ENCODE assay signal across 11 cellular contexts in the genomic region with DNA sequence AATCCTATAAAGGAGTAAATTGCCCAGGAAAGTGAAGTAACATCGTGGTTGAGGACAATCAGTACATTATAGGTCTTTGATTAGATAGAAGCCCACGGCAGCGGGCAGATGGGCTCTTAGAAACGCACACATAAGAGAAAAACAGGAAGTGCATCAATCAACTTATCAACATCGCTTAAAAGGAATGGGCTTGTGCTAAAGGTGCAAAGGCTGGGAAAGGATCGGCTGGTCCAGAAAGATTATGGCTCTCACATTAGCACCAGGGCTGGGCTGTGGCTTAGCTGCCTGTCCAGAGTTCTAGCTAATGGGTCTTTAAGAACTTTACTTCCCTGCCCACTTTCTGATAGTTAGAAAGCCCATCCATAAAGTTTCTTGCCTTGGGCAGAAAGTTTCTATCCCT.
DNase-seq lines count a peak whose midpoint lies in the region; ATAC-seq and TF ChIP-seq lines count a peak whose summit lies in the region.
"Had no signal": no experiment of that assay in that cellular context is flagged by ENCODE, and none has a peak within 500 bp of the region (broad histone marks: within the 10 kb centered on the region; RNA-seq: fewer than 3 reads in every experiment).

No MANE protein-coding gene starts in this region.

- H3K79me1 ChIP-seq in trophoblast cell (ENCODE audit: low read length), result no peaks in the 10 kb centered on the region

- DNase-seq in DND-41 (peak; percentile 26), KBM-7 (peak; percentile 82), lower lobe of right lung (no peak), trophoblast cell (no peak), DMS 273 (lab: John Stamatoyannopoulos, UW; ENCODE audit: unreplicated experiment) (no peak), NCI-H524 treated with DMSO at 0.1 percent for 48 hours (lab: John Stamatoyannopoulos, UW) (no peak)
- DNase-seq in T-helper 2 cell treated with Interferon-gamma antibody and Interleukin-4, amounts not matched to agents 5 μg/mL and 100 μg/mL, for 36 hours (ENCODE audit: low spot score), result peak; percentile 12
- DNase-seq: Caco-2, SHP77 treated with DMSO at 0.1 percent for 48 hours, tibial artery had no signal

- H4K20me1 ChIP-seq in DND-41 (ENCODE audit: insufficient read depth, low read length), result no peaks in the 10 kb centered on the region

- H3K18ac ChIP-seq in trophoblast cell (ENCODE audit: low read length), result no peak overlapping the region

- intact Hi-C loops in lower lobe of right lung (cut with DNase I), result no loop called here

- peaks cover 34% of the 10 kb centered on the region for H3K4me1 ChIP-seq in DND-41 (ENCODE audit: insufficient read depth, low read length)
- no peaks in the 10 kb centered on the region for H3K4me1 ChIP-seq in lower lobe of right lung
- H3K4me1 ChIP-seq in trophoblast cell (ENCODE audit: control insufficient read depth in 1 of 2, insufficient read depth in 2 of 2, low read length in 2 of 2), result no peaks in the 10 kb centered on the region
- H3K4me1 ChIP-seq: Caco-2, tibial artery had no signal

- no peak overlapping the region for H3K14ac ChIP-seq in trophoblast cell (ENCODE audit: low read length)

- peak overlapping the region; percentile 93 for H3K4me3 Mint-ChIP-seq in T-helper 2 cell treated with Interferon-gamma antibody and Interleukin-4, amounts not matched to agents 5 μg/mL and 100 μg/mL, for 36 hours

- no peak overlapping the region for H3K4ac ChIP-seq in trophoblast cell (ENCODE audit: low read depth, low read length)

- H2AFZ ChIP-seq in DND-41 (ENCODE audit: low read depth, low read length), result peak overlapping the region; percentile 81
- H2AFZ ChIP-seq in trophoblast cell (ENCODE audit: insufficient read depth, low read length, poor library complexity), result no peak overlapping the region

- no peak overlapping the region for H2BK12ac ChIP-seq in trophoblast cell (ENCODE audit: low read length)

- H3K36me3 ChIP-seq in DND-41 (ENCODE audit: insufficient read depth, low read length) (no peaks in the 10 kb centered on the region), lower lobe of right lung (no peaks in the 10 kb centered on the region), trophoblast cell (ENCODE audit: control insufficient read depth in 1 of 2, insufficient read depth in 2 of 2, low read length in 2 of 2) (no peaks in the 10 kb centered on the region)
- H3K36me3 ChIP-seq: neutrophil, tibial artery had no signal

- H2AK5ac ChIP-seq in trophoblast cell (ENCODE audit: low read length), result no peak overlapping the region

- TF ChIP-seq CTCF in DND-41 (IDR thresholded peaks at IDR 0.05; ENCODE audit: borderline replicate concordance, extremely low read depth, low read length, poor library complexity, severe bottlenecking), result no peak
- TF ChIP-seq CTCF in lower lobe of right lung (IDR thresholded peaks at IDR 0.05), result no peak

- H3K4me2 ChIP-seq in DND-41 (ENCODE audit: insufficient read depth, low read length), result peak overlapping the region; percentile 71
- H3K4me2 ChIP-seq in trophoblast cell (ENCODE audit: low read length), result no peak overlapping the region

- no peak overlapping the region for H4K91ac ChIP-seq in trophoblast cell (ENCODE audit: low read depth, low read length)

- H4K12ac ChIP-seq in trophoblast cell (ENCODE audit: low read depth, low read length), result no peak overlapping the region

- no peak overlapping the region for H2BK120ac ChIP-seq in trophoblast cell (ENCODE audit: insufficient read depth, low read length, poor library complexity)

- H3K4me3 ChIP-seq in DND-41 (ENCODE audit: low read depth in 1 of 2, low read length in 2 of 2) (peak overlapping the region in 1 of 2 experiments; percentile 55; a peak in 2 of 4 replicates), lower lobe of right lung (no peak overlapping the region), trophoblast cell (ENCODE audit: low read depth, low read length) (no peak overlapping the region)
- H3K4me3 ChIP-seq: tibial artery had no signal

- H3K9ac ChIP-seq in DND-41 (ENCODE audit: low read depth, low read length), result peak overlapping the region; percentile 47
- no peak overlapping the region for H3K9ac ChIP-seq in trophoblast cell (ENCODE audit: low read length)

- in situ Hi-C loops in KBM-7 (cut with MboI; ENCODE audit: low pct_unique_long_range_greater_than_20kb, low sequenced_read_pairs), result no loop called here

- H3K27ac ChIP-seq in DND-41 (ENCODE audit: low read length) (peak overlapping the region; percentile 92), lower lobe of right lung (peak overlapping the region; percentile 3), trophoblast cell (ENCODE audit: low read depth, low read length) (no peak overlapping the region)
- H3K27ac ChIP-seq: neutrophil, tibial artery had no signal

- ATAC-seq in DND-41 (ENCODE audit: insufficient read depth, low read depth), result peak; percentile 35
- no peak for ATAC-seq in lower lobe of right lung

- no peak overlapping the region for H3K23ac ChIP-seq in trophoblast cell (ENCODE audit: low read length)

- H3K79me2 ChIP-seq in DND-41 (ENCODE audit: insufficient read depth, low read length), result no peaks in the 10 kb centered on the region
- H3K79me2 ChIP-seq in trophoblast cell (ENCODE audit: control insufficient read depth, insufficient read depth, low read length, poor library complexity), result no peaks in the 10 kb centered on the region

- H4K8ac ChIP-seq in trophoblast cell (ENCODE audit: low read depth, low read length), result no peak overlapping the region

- H3K36me3 Mint-ChIP-seq in T-helper 2 cell treated with Interferon-gamma antibody and Interleukin-4, amounts not matched to agents 5 μg/mL and 100 μg/mL, for 36 hours (ENCODE audit: low read depth), result peaks cover 37% of the 10 kb centered on the region

- peaks cover 48% of the 10 kb centered on the region for H3K4me1 Mint-ChIP-seq in T-helper 2 cell treated with Interferon-gamma antibody and Interleukin-4, amounts not matched to agents 5 μg/mL and 100 μg/mL, for 36 hours (ENCODE audit: low read depth)

- WGBS in trophoblast cell (ENCODE audit: extremely low coverage, insufficient coverage, insufficient read length), result no CpG with 5 or more reads among the region's 6 CpGs

- peaks cover 37% of the 10 kb centered on the region for H3K9me3 Mint-ChIP-seq in T-helper 2 cell treated with Interferon-gamma antibody and Interleukin-4, amounts not matched to agents 5 μg/mL and 100 μg/mL, for 36 hours

- H3K27me3 ChIP-seq in DND-41 (ENCODE audit: insufficient read depth, low read length, poor library complexity) (no peaks in the 10 kb centered on the region), lower lobe of right lung (ENCODE audit: low read depth) (no peaks in the 10 kb centered on the region), trophoblast cell (ENCODE audit: insufficient read depth, low read length) (no peaks in the 10 kb centered on the region)
- H3K27me3 ChIP-seq: tibial artery had no signal

- no peaks in the 10 kb centered on the region for H3K27me3 Mint-ChIP-seq in T-helper 2 cell treated with Interferon-gamma antibody and Interleukin-4, amounts not matched to agents 5 μg/mL and 100 μg/mL, for 36 hours (ENCODE audit: low read depth)

- H3K27ac Mint-ChIP-seq in T-helper 2 cell treated with Interferon-gamma antibody and Interleukin-4, amounts not matched to agents 5 μg/mL and 100 μg/mL, for 36 hours, result peak overlapping the region; percentile 99

- no peak overlapping the region for H2BK5ac ChIP-seq in trophoblast cell (ENCODE audit: low read depth, low read length, poor library complexity)

- H3K9me3 ChIP-seq in DND-41 (ENCODE audit: insufficient read depth, low read length, severe bottlenecking) (peaks cover 7% of the 10 kb centered on the region), lower lobe of right lung (no peaks in the 10 kb centered on the region), trophoblast cell (ENCODE audit: insufficient read depth, low read depth, low read length) (peaks cover 7% of the 10 kb centered on the region)
- H3K9me3 ChIP-seq: neutrophil, tibial artery had no signal

Comparison
In these comparisons a context has a peak if more than half of its experiments do, and no peak if none do; other contexts are left out.
1. DNase-seq: peak in DND-41 (single experiment), KBM-7 (single experiment) and T-helper 2 cell treated with Interferon-gamma antibody and Interleukin-4, amounts not matched to agents 5 μg/mL and 100 μg/mL, for 36 hours (single experiment); none in lower lobe of right lung (single experiment), trophoblast cell (0 of 2), DMS 273 (single experiment) and NCI-H524 treated with DMSO at 0.1 percent for 48 hours (single experiment).